8 cellular contexts compared by ENCODE assay signal in the genomic region with DNA sequence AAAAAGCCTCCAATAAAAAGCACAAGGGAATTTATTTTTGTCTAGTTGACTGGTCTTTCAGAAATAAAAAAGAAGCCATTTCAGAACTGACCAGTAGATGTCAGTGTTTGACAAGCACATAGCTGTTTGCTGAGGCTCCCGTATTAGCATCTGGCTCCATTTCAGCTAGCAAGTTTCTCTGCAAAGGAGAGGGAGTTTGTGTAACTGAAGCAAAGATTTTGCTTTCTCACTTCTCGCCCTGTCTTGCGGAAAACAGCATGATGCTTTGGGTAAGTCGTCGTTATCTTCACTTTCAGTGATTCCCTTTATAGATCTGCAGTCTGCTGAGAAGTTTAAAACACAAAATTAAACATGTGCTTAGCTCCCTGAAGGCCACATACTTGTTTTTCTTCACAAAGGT.
DNase-seq lines count a peak whose midpoint lies in the region; ATAC-seq and TF ChIP-seq lines count a peak whose summit lies in the region.

No MANE protein-coding gene starts in this region.

- H3K9ac ChIP-seq in fibroblast of lung (ENCODE audit: insufficient read depth, low read length): no peak overlapping the region
- no peak overlapping the region for H3K9ac ChIP-seq in neural progenitor cell

- H3K27ac ChIP-seq in CD4-positive, alpha-beta T cell (ENCODE audit: low read depth, low read length): no peak overlapping the region
- H3K27ac ChIP-seq in WERI-Rb-1 (no peak overlapping the region), fibroblast of lung (ENCODE audit: insufficient read depth, low read length) (no peak overlapping the region), neural progenitor cell (no peak overlapping the region)

- intact Hi-C loops in CD4-positive, alpha-beta T cell (cut with DNase I, micrococcal nuclease): loop anchor here in 1 of 2 experiments (2.0 kb wide), 1 partner anchor 789 kb away; no protein-coding TSS in a partner anchor

- peak; percentile 64 for TF ChIP-seq CTCF in CD4-positive, alpha-beta T cell (IDR thresholded peaks at IDR 0.05)
- peak; percentile 70 for TF ChIP-seq CTCF in WERI-Rb-1 (IDR thresholded peaks at IDR 0.05; ENCODE audit: low read depth, low read length)
- TF ChIP-seq CTCF in fibroblast of lung (conservative IDR thresholded peaks at IDR 0.05 in 1 of 2, IDR thresholded peaks at IDR 0.05 in 1 of 2; ENCODE audit: low read depth in 1 of 2, low read length in 2 of 2): peak; percentile 64 to 65
- peak; percentile 80 for TF ChIP-seq CTCF in neural progenitor cell (IDR thresholded peaks at IDR 0.05)

- H3K27me3 ChIP-seq in CD4-positive, alpha-beta T cell (ENCODE audit: control insufficient read depth, insufficient read depth, low read length): no peaks in the 10 kb centered on the region
- H3K27me3 ChIP-seq in WERI-Rb-1 (ENCODE audit: insufficient read depth, low read depth, severe bottlenecking) (peaks cover 26% of the 10 kb centered on the region), fibroblast of lung (ENCODE audit: control insufficient read depth, insufficient read depth, low read length) (no peaks in the 10 kb centered on the region), neural progenitor cell (peaks cover 31% of the 10 kb centered on the region)

- H3K4me1 ChIP-seq in fibroblast of lung (ENCODE audit: control insufficient read depth, extremely low read depth, insufficient read depth, low read length) (no peaks in the 10 kb centered on the region), neural progenitor cell (no peaks in the 10 kb centered on the region)

- CTCF ChIA-PET in CD4-positive, alpha-beta T cell (lab: Charles Lee): interaction anchor here (1.1 to 1.2 kb wide), 4 partner anchors 9 to 16 kb away, joined by 3 to 6 read pairs (median 4); no protein-coding TSS in a partner anchor

- no peak overlapping the region for H2AFZ ChIP-seq in fibroblast of lung (ENCODE audit: low read length)
- H2AFZ ChIP-seq in neural progenitor cell (replicated peaks): peak overlapping the region; percentile 29

- peak in 4 of 10 experiments; percentile 1 to 15 (median 5) for DNase-seq in CD4-positive, alpha-beta T cell
- DNase-seq in NCI-H2196 (lab: John Stamatoyannopoulos, UW; ENCODE audit: unreplicated experiment): peak; percentile 62
- DNase-seq in WERI-Rb-1: no peak
- DNase-seq in fibroblast of lung (ENCODE audit: low read depth in 2 of 2): peak; percentile 68 to 82
- peak; percentile 78 for DNase-seq in neural progenitor cell (ENCODE audit: low spot score)
- DNase-seq in stimulated activated CD8-positive, alpha-beta memory T cell treated with anti-CD3 and anti-CD28 coated beads, Interleukin-4, amount 100 ng/mL, for 48 hours: no peak

- ATAC-seq in CD4-positive, alpha-beta T cell (ENCODE audit: poor library complexity): peak; percentile 69
- peak; percentile 55 for ATAC-seq in GM18508 (IDR thresholded peaks at IDR 0.05; ENCODE audit: insufficient read depth, unreplicated experiment)
- ATAC-seq in HG03095 (IDR thresholded peaks at IDR 0.05; ENCODE audit: unreplicated experiment): peak; percentile 78

- no peaks in the 10 kb centered on the region for H3F3A ChIP-seq in neural progenitor cell (ENCODE audit: low read depth)

- no peak overlapping the region for H3K4me2 ChIP-seq in fibroblast of lung (ENCODE audit: extremely low read depth, insufficient read depth, low read length)
- no peak overlapping the region for H3K4me2 ChIP-seq in neural progenitor cell

- H3K36me3 ChIP-seq in WERI-Rb-1 (no peaks in the 10 kb centered on the region), fibroblast of lung (ENCODE audit: control insufficient read depth, insufficient read depth, low read length) (no peaks in the 10 kb centered on the region), neural progenitor cell (no peaks in the 10 kb centered on the region)

- H3K27ac Mint-ChIP-seq in CD4-positive, alpha-beta T cell: peak overlapping the region; percentile 42
- no peak overlapping the region for H3K27ac Mint-ChIP-seq in neural progenitor cell

- peak overlapping the region; percentile 52 for H3K4me3 Mint-ChIP-seq in CD4-positive, alpha-beta T cell
- H3K4me3 Mint-ChIP-seq in neural progenitor cell: no peak overlapping the region

- no peaks in the 10 kb centered on the region for H3K9me3 ChIP-seq in CD4-positive, alpha-beta T cell (ENCODE audit: control insufficient read depth, low read length)
- no peaks in the 10 kb centered on the region for H3K9me3 ChIP-seq in WERI-Rb-1 (ENCODE audit: severe bottlenecking)
- no peaks in the 10 kb centered on the region for H3K9me3 ChIP-seq in fibroblast of lung (ENCODE audit: control insufficient read depth, insufficient read depth, low read depth, low read length)
- no peaks in the 10 kb centered on the region for H3K9me3 ChIP-seq in neural progenitor cell (ENCODE audit: low read depth)

- H3K4me3 ChIP-seq in WERI-Rb-1 (ENCODE audit: low read depth, low read length): no peak overlapping the region
- H3K4me3 ChIP-seq in fibroblast of lung (replicated peaks in 1 of 4; ENCODE audit: control extremely low read depth in 1 of 4, insufficient read depth in 1 of 4, low read depth in 3 of 4, low read length in 4 of 4): no peak overlapping the region
- H3K4me3 ChIP-seq in neural progenitor cell: no peak overlapping the region

- no peaks in the 10 kb centered on the region for H3K79me2 ChIP-seq in fibroblast of lung (ENCODE audit: control insufficient read depth, insufficient read depth, low read length)
- no peaks in the 10 kb centered on the region for H3K79me2 ChIP-seq in neural progenitor cell (ENCODE audit: low read depth)

- POLR2A ChIA-PET in CD4-positive, alpha-beta T cell (lab: Charles Lee): interaction anchor here (1.1 kb wide), 1 partner anchor 37 kb away, joined by 3 read pairs; no protein-coding TSS in a partner anchor

- H4K20me1 ChIP-seq in fibroblast of lung (ENCODE audit: control insufficient read depth, extremely low read depth, insufficient read depth, low read length): no peaks in the 10 kb centered on the region
- H4K20me1 ChIP-seq in neural progenitor cell (ENCODE audit: low read depth): no peaks in the 10 kb centered on the region

- no peaks in the 10 kb centered on the region for H3K9me3 Mint-ChIP-seq in CD4-positive, alpha-beta T cell
- H3K9me3 Mint-ChIP-seq in neural progenitor cell: no peaks in the 10 kb centered on the region

- H3K36me3 Mint-ChIP-seq in CD4-positive, alpha-beta T cell (ENCODE audit: low read depth): no peaks in the 10 kb centered on the region
- no peaks in the 10 kb centered on the region for H3K36me3 Mint-ChIP-seq in neural progenitor cell

- H3K4me1 Mint-ChIP-seq in CD4-positive, alpha-beta T cell (ENCODE audit: low read depth): peaks cover 17% of the 10 kb centered on the region
- H3K4me1 Mint-ChIP-seq in neural progenitor cell: peaks cover 13% of the 10 kb centered on the region

- H3K27me3 Mint-ChIP-seq in CD4-positive, alpha-beta T cell: no peaks in the 10 kb centered on the region
- peaks cover 2% of the 10 kb centered on the region for H3K27me3 Mint-ChIP-seq in neural progenitor cell (ENCODE audit: insufficient read depth, low read depth)

Comparison
In these comparisons a context has a peak if more than half of its experiments do, and no peak if none do; other contexts are left out.
1. DNase-seq: peak in NCI-H2196 (single experiment), fibroblast of lung (2 of 2) and neural progenitor cell (single experiment); none in WERI-Rb-1 (single experiment) and stimulated activated CD8-positive, alpha-beta memory T cell treated with anti-CD3 and anti-CD28 coated beads, Interleukin-4, amount 100 ng/mL, for 48 hours (single experiment).
2. Peak in every context shown above with its lines, with median percentiles within 50 percentile points of each other: ATAC-seq and CTCF ChIP-seq.